8 cellular contexts compared by ENCODE assay signal in the genomic region with DNA sequence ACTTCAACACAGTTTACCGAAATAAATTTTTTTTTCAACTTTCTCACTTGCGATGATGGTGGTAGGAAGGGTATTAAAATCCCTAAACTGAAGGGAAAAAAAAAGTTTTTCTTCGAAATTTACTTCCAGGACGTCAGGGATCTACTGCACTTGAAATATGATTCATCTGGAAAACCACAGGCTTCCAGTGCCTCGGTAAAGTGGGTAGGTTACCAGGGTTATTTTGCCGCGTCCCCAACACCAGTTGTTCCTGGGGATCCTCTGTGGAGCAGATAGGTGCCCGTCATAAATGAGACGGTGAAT. TPM values are rescaled to one million over a fixed set of nuclear protein-coding genes. Genes with fewer than 3 reads are reported as not detected.
DNase-seq lines count a peak whose midpoint lies in the region; ATAC-seq and TF ChIP-seq lines count a peak whose summit lies in the region.

No MANE protein-coding gene starts in this region.

- H4K20me1 ChIP-seq in BLaER1, result peaks cover 15% of the 10 kb centered on the region

- no peak for TF ChIP-seq CTCF in cardiac fibroblast (IDR thresholded peaks at IDR 0.05; ENCODE audit: low read depth, low read length)

- peaks cover 35% of the 10 kb centered on the region for H3K4me1 ChIP-seq in BLaER1
- peaks cover 8 to 11% of the 10 kb centered on the region in 2 donors for H3K4me1 ChIP-seq in mucosa of rectum (ENCODE audit: control insufficient read depth in 2 of 2, insufficient read depth in 2 of 2, low read length in 2 of 2)

- peak overlapping the region; percentile 84 for H3K27ac ChIP-seq in BLaER1
- H3K27ac ChIP-seq in mucosa of rectum (ENCODE audit: low read depth in 2 of 2, low read length in 2 of 2), result peak overlapping the region; percentile 98 to 99

- peak; percentile 63 for DNase-seq in LHCN-M2 (ENCODE audit: low read depth)
- peak in 1 of 2 donors; percentile 44 for DNase-seq in cardiac fibroblast (ENCODE audit: low read depth in 2 of 2)
- no peak for DNase-seq in activated gamma-delta T cell (lab: John Stamatoyannopoulos, UW)
- no peak for DNase-seq in pons (ENCODE audit: low spot score)

- H3K9me3 ChIP-seq in BLaER1, result no peaks in the 10 kb centered on the region
- no peaks in the 10 kb centered on the region for H3K9me3 ChIP-seq in mucosa of rectum (ENCODE audit: control insufficient read depth in 2 of 2, low read length in 2 of 2)

- peak overlapping the region; percentile 80 for H3K4me2 ChIP-seq in BLaER1

- H3K4me3 ChIP-seq in BLaER1 (peak overlapping the region; percentile 82), cardiac fibroblast (replicated peaks in 1 of 2; ENCODE audit: low read depth in 2 of 2, low read length in 2 of 2) (peak overlapping the region; percentile 64 to 65), mucosa of rectum (ENCODE audit: low read length in 2 of 2) (peak overlapping the region; percentile 93 to 96)

- no peaks in the 10 kb centered on the region for H3K27me3 ChIP-seq in BLaER1
- no peaks in the 10 kb centered on the region for H3K27me3 ChIP-seq in mucosa of rectum (ENCODE audit: control insufficient read depth in 2 of 2, insufficient read depth in 2 of 2, low read length in 2 of 2)

- peak overlapping the region; percentile 86 for H3K9ac ChIP-seq in BLaER1
- H3K9ac ChIP-seq in mucosa of rectum (ENCODE audit: low read depth in 1 of 2, low read length in 2 of 2), result peak overlapping the region; percentile 91 to 94

- H3K36me3 ChIP-seq in BLaER1, result peaks cover 38% of the 10 kb centered on the region
- peaks cover 17 to 26% of the 10 kb centered on the region in 2 donors for H3K36me3 ChIP-seq in mucosa of rectum (ENCODE audit: control insufficient read depth in 2 of 2, insufficient read depth in 2 of 2, low read length in 2 of 2)

- no peak for ATAC-seq in HG03432 (IDR thresholded peaks at IDR 0.05; ENCODE audit: unreplicated experiment)
- no peak for ATAC-seq in GM21423 (IDR thresholded peaks at IDR 0.05; ENCODE audit: unreplicated experiment)

RNA-seq across cellular contexts. Expression of gene RABIF, which starts 0.8 kb away (rescaled TPM):
- total RNA-seq in LHCN-M2 (2014; rRNA removed), result 6.6 and 7.1 TPM in 2 replicates
- polyA plus RNA-seq in LHCN-M2 (2012), result 11.8 TPM

RNA-seq across cellular contexts. Expression of gene KLHL12, which starts 38.9 kb away (rescaled TPM):
- 30.7 and 35.6 TPM in 2 replicates for total RNA-seq in LHCN-M2 (2014; rRNA removed)
- 18.2 TPM for polyA plus RNA-seq in LHCN-M2 (2012)
